31 cellular contexts compared by ENCODE assay signal in genomic region chr22:24358105-24358836, GRCh38.
"Had no signal": no experiment of that assay in that cellular context is flagged by ENCODE, and none has a peak within 500 bp of the region (broad histone marks: within the 10 kb centered on the region; RNA-seq: fewer than 3 reads in every experiment).

No MANE protein-coding gene starts in this region.

- H3K27ac Mint-ChIP-seq: activated CD4-positive, alpha-beta T cell treated with anti-CD3 and anti-CD28 coated beads, Interleukin-2, amount 10 ng/mL, durations not matched to agents 7 days and 5 days; activated CD8-positive, alpha-beta T cell treated with anti-CD3 and anti-CD28 coated beads for 36 hours; endodermal cell; memory B cell; T-helper 17 cell; type B pancreatic cell had no signal

- H3K9me3 ChIP-seq: thoracic aorta, uterus had no signal

- H3K36me3 ChIP-seq: uterus had no signal

- ATAC-seq: activated CD8-positive, alpha-beta T cell treated with anti-CD3 and anti-CD28 coated beads for 36 hours; activated T-cell treated with anti-CD3 and anti-CD28 coated beads, Interleukin-2, amount 50 U/mL, for 4 hours; activated T-helper 17 cell treated with anti-CD3 and anti-CD28 coated beads, Interleukin-2, amount 50 U/mL, for 72 hours; esophagus mucosa; mucosa of descending colon; sciatic nerve; T-helper 17 cell had no signal

- H3K4me1 ChIP-seq: uterus had no signal

- H3K9me3 Mint-ChIP-seq: activated T-cell treated with anti-CD3 and anti-CD28 coated beads, Interleukin-2, amount 50 U/mL, for 4 hours; activated T-helper 17 cell treated with anti-CD3 and anti-CD28 coated beads, Interleukin-2, amount 50 U/mL, for 72 hours; immature natural killer cell; nephron; stimulated activated naive CD8-positive, alpha-beta T cell treated with anti-CD3 and anti-CD28 coated beads, Interleukin-15, Interleukin-2, amounts not matched to agents 100 ng/mL and 50 ng/mL, for 24 hours; type B pancreatic cell had no signal

- H3K4me1 Mint-ChIP-seq: activated T-helper 17 cell treated with anti-CD3 and anti-CD28 coated beads, Interleukin-2, amount 50 U/mL, for 72 hours had no signal

- H3K4me3 Mint-ChIP-seq: activated CD4-positive, alpha-beta T cell treated with anti-CD3 and anti-CD28 coated beads, Interleukin-2, amount 10 ng/mL, durations not matched to agents 7 days and 5 days; activated CD8-positive, alpha-beta T cell treated with anti-CD3 and anti-CD28 coated beads for 36 hours; activated T-cell treated with anti-CD3 and anti-CD28 coated beads, Interleukin-2, amount 50 U/mL, for 4 hours; activated T-helper 17 cell treated with anti-CD3 and anti-CD28 coated beads, Interleukin-2, amount 50 U/mL, for 72 hours; endodermal cell; immature natural killer cell; memory B cell; nephron; stimulated activated naive CD8-positive, alpha-beta T cell treated with anti-CD3 and anti-CD28 coated beads, Interleukin-15, Interleukin-2, amounts not matched to agents 100 ng/mL and 50 ng/mL, for 24 hours; T-helper 17 cell had no signal

- H3K27ac ChIP-seq: brain microvascular endothelial cell, skin epidermis, thoracic aorta had no signal

- H3K4me3 ChIP-seq: mucosa of descending colon, skin epidermis, thoracic aorta, uterus had no signal

- H3K27me3 Mint-ChIP-seq: activated CD4-positive, alpha-beta T cell treated with anti-CD3 and anti-CD28 coated beads, Interleukin-2, amount 10 ng/mL, durations not matched to agents 7 days and 5 days; activated CD8-positive, alpha-beta T cell treated with anti-CD3 and anti-CD28 coated beads for 36 hours; activated T-helper 17 cell treated with anti-CD3 and anti-CD28 coated beads, Interleukin-2, amount 50 U/mL, for 72 hours; memory B cell; stimulated activated naive CD8-positive, alpha-beta T cell treated with anti-CD3 and anti-CD28 coated beads, Interleukin-15, Interleukin-2, amounts not matched to agents 100 ng/mL and 50 ng/mL, for 24 hours; T-helper 17 cell; type B pancreatic cell had no signal

- DNase-seq: activated CD4-positive, alpha-beta T cell treated with anti-CD3 and anti-CD28 coated beads for 1 hour; activated CD4-positive, alpha-beta T cell treated with anti-CD3 and anti-CD28 coated beads, Interleukin-2, amount 10 ng/mL, durations not matched to agents 7 days and 5 days; activated CD8-positive, alpha-beta T cell treated with anti-CD3 and anti-CD28 coated beads for 36 hours; activated gamma-delta T cell treated with Interleukin-2 at 50 U/mL for 16 hours; activated naive CD4-positive, alpha-beta T cell treated with anti-CD3 and anti-CD28 coated beads, Interleukin-2, amount 50 U/mL, for 16 hours; activated T-cell treated with anti-CD3 and anti-CD28 coated beads, Interleukin-2, amount 50 U/mL, for 4 hours; amniotic stem cell; brain microvascular endothelial cell; caudate nucleus; endodermal cell; head of caudate nucleus; hypothalamus; immature natural killer cell; kidney; left colon; mucosa of descending colon; retina; stimulated activated CD4-positive, alpha-beta T cell treated with anti-CD3 and anti-CD28 coated beads, Interleukin-12 subunit alpha, Interleukin-12 subunit beta, amount 100 ng/mL, for 4 hours; stimulated activated CD4-positive, alpha-beta T cell treated with anti-CD3 and anti-CD28 coated beads, Interleukin-4, amount 100 ng/mL, for 1 hour; T-helper 17 cell; T1000; uterus had no signal
